Comparison of ENCODE assay signal across 1 cellular context in the genomic region with DNA sequence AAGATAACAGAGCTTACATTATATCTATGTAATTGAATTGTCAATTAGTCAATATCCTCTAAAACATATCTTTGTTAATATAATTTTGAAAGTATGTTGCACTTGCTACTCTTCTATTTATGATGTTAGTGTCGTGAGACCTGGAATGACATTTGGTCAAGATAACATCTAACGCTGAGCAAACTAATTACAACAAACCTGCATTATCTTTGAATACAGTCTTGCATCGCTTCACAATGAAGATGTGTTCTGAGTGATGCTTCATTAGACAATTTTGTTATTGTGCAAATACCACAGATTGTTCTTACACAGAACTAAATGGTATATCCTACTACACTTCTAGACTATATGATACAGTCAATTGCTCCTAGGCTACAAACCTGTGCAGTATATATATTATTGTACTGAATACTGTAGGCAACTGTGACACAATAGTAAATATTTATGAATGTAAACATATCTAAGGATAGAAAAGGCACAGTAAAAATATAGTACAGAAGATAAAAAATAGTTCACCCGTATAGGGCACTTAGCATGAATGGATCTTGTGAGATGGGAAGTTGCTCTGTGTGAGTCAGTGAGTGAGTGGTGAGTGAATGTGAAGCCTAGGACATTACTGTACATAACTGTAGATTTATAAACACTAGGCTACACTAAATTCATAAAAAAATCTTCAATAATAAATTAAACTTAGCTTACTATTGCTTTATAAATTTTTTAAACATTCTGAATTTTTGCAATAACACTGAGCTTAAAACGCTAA.
TF ChIP-seq lines count a peak whose summit lies in the region.

No MANE protein-coding gene starts in this region.

TF ChIP-seq in GM12878, 131 proteins besides CTCF, POLR2A, EP300 and RAD21:
- no peak for TF ChIP-seq MTA3 (IDR thresholded peaks at IDR 0.05; ENCODE audit: borderline replicate concordance, low read length)
- TF ChIP-seq RFX5 (IDR thresholded peaks at IDR 0.05; ENCODE audit: low read depth, low read length): no peak
- TF ChIP-seq POLR2AphosphoS5 (IDR thresholded peaks at IDR 0.05; ENCODE audit: low read length): no peak
- no peak for TF ChIP-seq JUNB (IDR thresholded peaks at IDR 0.05)
- no peak for TF ChIP-seq PML (IDR thresholded peaks at IDR 0.05; ENCODE audit: low read length)
- TF ChIP-seq KLF5 (IDR thresholded peaks at IDR 0.05; ENCODE audit: partially characterized antibody): no peak
- TF ChIP-seq, protein P1, sequence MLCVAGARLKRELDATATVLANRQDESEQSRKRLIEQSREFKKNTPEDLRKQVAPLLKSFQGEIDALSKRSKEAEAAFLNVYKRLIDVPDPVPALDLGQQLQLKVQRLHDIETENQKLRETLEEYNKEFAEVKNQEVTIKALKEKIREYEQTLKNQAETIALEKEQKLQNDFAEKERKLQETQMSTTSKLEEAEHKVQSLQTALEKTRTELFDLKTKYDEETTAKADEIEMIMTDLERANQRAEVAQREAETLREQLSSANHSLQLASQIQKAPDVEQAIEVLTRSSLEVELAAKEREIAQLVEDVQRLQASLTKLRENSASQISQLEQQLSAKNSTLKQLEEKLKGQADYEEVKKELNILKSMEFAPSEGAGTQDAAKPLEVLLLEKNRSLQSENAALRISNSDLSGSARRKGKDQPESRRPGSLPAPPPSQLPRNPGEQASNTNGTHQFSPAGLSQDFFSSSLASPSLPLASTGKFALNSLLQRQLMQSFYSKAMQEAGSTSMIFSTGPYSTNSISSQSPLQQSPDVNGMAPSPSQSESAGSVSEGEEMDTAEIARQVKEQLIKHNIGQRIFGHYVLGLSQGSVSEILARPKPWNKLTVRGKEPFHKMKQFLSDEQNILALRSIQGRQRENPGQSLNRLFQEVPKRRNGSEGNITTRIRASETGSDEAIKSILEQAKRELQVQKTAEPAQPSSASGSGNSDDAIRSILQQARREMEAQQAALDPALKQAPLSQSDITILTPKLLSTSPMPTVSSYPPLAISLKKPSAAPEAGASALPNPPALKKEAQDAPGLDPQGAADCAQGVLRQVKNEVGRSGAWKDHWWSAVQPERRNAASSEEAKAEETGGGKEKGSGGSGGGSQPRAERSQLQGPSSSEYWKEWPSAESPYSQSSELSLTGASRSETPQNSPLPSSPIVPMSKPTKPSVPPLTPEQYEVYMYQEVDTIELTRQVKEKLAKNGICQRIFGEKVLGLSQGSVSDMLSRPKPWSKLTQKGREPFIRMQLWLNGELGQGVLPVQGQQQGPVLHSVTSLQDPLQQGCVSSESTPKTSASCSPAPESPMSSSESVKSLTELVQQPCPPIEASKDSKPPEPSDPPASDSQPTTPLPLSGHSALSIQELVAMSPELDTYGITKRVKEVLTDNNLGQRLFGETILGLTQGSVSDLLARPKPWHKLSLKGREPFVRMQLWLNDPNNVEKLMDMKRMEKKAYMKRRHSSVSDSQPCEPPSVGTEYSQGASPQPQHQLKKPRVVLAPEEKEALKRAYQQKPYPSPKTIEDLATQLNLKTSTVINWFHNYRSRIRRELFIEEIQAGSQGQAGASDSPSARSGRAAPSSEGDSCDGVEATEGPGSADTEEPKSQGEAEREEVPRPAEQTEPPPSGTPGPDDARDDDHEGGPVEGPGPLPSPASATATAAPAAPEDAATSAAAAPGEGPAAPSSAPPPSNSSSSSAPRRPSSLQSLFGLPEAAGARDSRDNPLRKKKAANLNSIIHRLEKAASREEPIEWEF (IDR thresholded peaks at IDR 0.05; ENCODE audit: insufficient replicate concordance, low read depth, low read length): no peak
- no peak for TF ChIP-seq EGR1 (IDR thresholded peaks at IDR 0.05; ENCODE audit: borderline replicate concordance in 1 of 2, low read depth in 2 of 2, low read length in 2 of 2)
- TF ChIP-seq, protein P2, sequence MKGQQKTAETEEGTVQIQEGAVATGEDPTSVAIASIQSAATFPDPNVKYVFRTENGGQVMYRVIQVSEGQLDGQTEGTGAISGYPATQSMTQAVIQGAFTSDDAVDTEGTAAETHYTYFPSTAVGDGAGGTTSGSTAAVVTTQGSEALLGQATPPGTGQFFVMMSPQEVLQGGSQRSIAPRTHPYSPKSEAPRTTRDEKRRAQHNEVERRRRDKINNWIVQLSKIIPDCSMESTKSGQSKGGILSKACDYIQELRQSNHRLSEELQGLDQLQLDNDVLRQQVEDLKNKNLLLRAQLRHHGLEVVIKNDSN (IDR thresholded peaks at IDR 0.05; ENCODE audit: borderline replicate concordance, extremely low read length, insufficient read depth, low read depth, low read length): no peak
- TF ChIP-seq, protein P3, sequence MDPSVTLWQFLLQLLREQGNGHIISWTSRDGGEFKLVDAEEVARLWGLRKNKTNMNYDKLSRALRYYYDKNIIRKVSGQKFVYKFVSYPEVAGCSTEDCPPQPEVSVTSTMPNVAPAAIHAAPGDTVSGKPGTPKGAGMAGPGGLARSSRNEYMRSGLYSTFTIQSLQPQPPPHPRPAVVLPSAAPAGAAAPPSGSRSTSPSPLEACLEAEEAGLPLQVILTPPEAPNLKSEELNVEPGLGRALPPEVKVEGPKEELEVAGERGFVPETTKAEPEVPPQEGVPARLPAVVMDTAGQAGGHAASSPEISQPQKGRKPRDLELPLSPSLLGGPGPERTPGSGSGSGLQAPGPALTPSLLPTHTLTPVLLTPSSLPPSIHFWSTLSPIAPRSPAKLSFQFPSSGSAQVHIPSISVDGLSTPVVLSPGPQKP (IDR thresholded peaks at IDR 0.05; ENCODE audit: low read depth, low read length): no peak
- TF ChIP-seq MEF2B (IDR thresholded peaks at IDR 0.05; ENCODE audit: partially characterized antibody, poor library complexity, severe bottlenecking): no peak
- TF ChIP-seq, protein P4, sequence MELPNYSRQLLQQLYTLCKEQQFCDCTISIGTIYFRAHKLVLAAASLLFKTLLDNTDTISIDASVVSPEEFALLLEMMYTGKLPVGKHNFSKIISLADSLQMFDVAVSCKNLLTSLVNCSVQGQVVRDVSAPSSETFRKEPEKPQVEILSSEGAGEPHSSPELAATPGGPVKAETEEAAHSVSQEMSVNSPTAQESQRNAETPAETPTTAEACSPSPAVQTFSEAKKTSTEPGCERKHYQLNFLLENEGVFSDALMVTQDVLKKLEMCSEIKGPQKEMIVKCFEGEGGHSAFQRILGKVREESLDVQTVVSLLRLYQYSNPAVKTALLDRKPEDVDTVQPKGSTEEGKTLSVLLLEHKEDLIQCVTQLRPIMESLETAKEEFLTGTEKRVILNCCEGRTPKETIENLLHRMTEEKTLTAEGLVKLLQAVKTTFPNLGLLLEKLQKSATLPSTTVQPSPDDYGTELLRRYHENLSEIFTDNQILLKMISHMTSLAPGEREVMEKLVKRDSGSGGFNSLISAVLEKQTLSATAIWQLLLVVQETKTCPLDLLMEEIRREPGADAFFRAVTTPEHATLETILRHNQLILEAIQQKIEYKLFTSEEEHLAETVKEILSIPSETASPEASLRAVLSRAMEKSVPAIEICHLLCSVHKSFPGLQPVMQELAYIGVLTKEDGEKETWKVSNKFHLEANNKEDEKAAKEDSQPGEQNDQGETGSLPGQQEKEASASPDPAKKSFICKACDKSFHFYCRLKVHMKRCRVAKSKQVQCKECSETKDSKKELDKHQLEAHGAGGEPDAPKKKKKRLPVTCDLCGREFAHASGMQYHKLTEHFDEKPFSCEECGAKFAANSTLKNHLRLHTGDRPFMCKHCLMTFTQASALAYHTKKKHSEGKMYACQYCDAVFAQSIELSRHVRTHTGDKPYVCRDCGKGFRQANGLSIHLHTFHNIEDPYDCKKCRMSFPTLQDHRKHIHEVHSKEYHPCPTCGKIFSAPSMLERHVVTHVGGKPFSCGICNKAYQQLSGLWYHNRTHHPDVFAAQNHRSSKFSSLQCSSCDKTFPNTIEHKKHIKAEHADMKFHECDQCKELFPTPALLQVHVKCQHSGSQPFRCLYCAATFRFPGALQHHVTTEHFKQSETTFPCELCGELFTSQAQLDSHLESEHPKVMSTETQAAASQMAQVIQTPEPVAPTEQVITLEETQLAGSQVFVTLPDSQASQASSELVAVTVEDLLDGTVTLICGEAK (IDR thresholded peaks at IDR 0.05; ENCODE audit: borderline replicate concordance): no peak
